In the genomic region with DNA sequence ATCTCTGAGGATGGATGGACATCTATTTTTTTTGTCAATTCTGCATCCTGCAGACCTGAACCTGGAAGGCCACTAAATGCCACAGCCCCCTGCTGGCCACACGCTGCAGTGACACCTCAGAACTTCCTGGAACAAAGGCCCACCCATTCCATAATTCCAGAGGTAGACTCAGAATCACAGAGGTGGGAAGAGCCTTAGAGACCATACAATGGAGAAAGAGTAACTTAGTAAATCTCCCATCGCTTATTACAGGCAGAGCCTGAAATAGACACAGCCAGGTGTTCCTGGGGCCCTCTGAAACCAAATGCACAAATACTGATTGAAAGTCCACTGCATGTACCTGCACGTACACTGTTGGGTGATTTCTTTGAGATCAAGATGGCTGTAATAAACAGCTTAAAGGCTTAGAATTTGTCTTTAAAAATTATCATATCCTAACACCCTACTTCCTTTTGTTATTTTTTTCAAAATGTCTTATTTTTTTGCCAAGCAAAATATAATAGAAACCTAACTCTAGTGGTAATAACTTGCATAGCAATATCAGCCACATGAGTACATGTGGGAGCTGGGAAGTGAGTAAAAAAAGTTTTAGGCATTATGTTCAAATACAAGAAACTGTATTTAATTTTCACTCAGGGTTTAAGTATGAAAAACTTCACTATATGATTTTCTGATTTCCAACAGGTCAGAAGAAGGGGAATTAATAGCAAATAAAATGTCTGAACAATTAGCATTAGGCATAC, we compare ENCODE assay signal across 8 cellular contexts.
A peak's percentile ranks its signal among the peaks of the same experiment; 100 is the strongest.
DNase-seq lines count a peak whose midpoint lies in the region; ATAC-seq, FAIRE-seq and TF ChIP-seq lines count a peak whose summit lies in the region.

No MANE protein-coding gene starts in this region.

- no peaks in the 10 kb centered on the region for H3K36me3 ChIP-seq in A673 (ENCODE audit: insufficient read depth, low read length, poor library complexity, severe bottlenecking)
- no peaks in the 10 kb centered on the region for H3K36me3 ChIP-seq in endothelial cell of umbilical vein (ENCODE audit: control insufficient read depth in 2 of 2, extremely low read depth in 1 of 2, insufficient read depth in 2 of 2, low read length in 2 of 2)

- peak; percentile 66 for FAIRE-seq in endothelial cell of umbilical vein (lab: Jason Lieb, UNC)

- no peaks in the 10 kb centered on the region for H3K27me3 ChIP-seq in A673 (replicated peaks; ENCODE audit: insufficient read depth, low read depth, low read length, poor library complexity)
- no peaks in the 10 kb centered on the region for H3K27me3 ChIP-seq in endothelial cell of umbilical vein (ENCODE audit: control insufficient read depth in 2 of 2, insufficient read depth in 2 of 2, low read length in 2 of 2)

- peaks cover 5% of the 10 kb centered on the region for H3K9me3 Mint-ChIP-seq in activated CD4-positive, alpha-beta T cell treated with anti-CD3 and anti-CD28 coated beads, Interleukin-2, amount 10 ng/mL, durations not matched to agents 7 days and 5 days
- no peaks in the 10 kb centered on the region for H3K9me3 Mint-ChIP-seq in nephron

- no peaks in the 10 kb centered on the region for H3K9me3 ChIP-seq in A673 (ENCODE audit: low read depth, low read length, poor library complexity, severe bottlenecking)
- H3K9me3 ChIP-seq in endothelial cell of umbilical vein (replicated peaks; ENCODE audit: control insufficient read depth, insufficient read depth, low read length) = no peaks in the 10 kb centered on the region

- H3K27me3 Mint-ChIP-seq in activated CD4-positive, alpha-beta T cell treated with anti-CD3 and anti-CD28 coated beads, Interleukin-2, amount 10 ng/mL, durations not matched to agents 7 days and 5 days = no peaks in the 10 kb centered on the region
- H3K27me3 Mint-ChIP-seq in nephron (ENCODE audit: low read depth) = no peaks in the 10 kb centered on the region

- TF ChIP-seq CTCF in A673 (conservative IDR thresholded peaks at IDR 0.05; ENCODE audit: low read depth, low read length) (peak; percentile 79), GM12874 (IDR thresholded peaks at IDR 0.05; ENCODE audit: insufficient read depth, low read depth, low read length) (peak; percentile 86), endothelial cell of umbilical vein (IDR thresholded peaks at IDR 0.05; ENCODE audit: extremely low read depth in 1 of 2, insufficient read depth in 1 of 2, low read depth in 1 of 2, low read length in 2 of 2) (peak; percentile 74 to 91), nephron (IDR thresholded peaks at IDR 0.05; ENCODE audit: unreplicated experiment in 3 of 3) (peak; percentile 55 to 74 (median 58))

- BruUV-seq in A673 (replicated peaks; lab: Mats Ljungman, UMichigan) (no TSS peak), endothelial cell of umbilical vein (replicated peaks; lab: Mats Ljungman, UMichigan) (no TSS peak)

- peak; percentile 71 for ATAC-seq in HG02610 (IDR thresholded peaks at IDR 0.05; ENCODE audit: unreplicated experiment)

- POLR2A ChIA-PET in A673 (lab: Charles Lee; ENCODE audit: low non-redundant PET) (no interaction called here), endothelial cell of umbilical vein (lab: Charles Lee) (no interaction called here)
- POLR2A ChIA-PET in activated CD4-positive, alpha-beta T cell treated with anti-CD3 and anti-CD28 coated beads, Interleukin-2, amount 10 ng/mL, durations not matched to agents 7 days and 5 days (lab: Charles Lee) = no interaction called here

- no peak overlapping the region for H3K4me3 ChIP-seq in A673 (ENCODE audit: low read depth, low read length, poor library complexity, severe bottlenecking)
- H3K4me3 ChIP-seq in endothelial cell of umbilical vein (replicated peaks in 1 of 3; ENCODE audit: insufficient read depth in 1 of 3, low read depth in 1 of 3, low read length in 3 of 3) = no peak overlapping the region

- no peak overlapping the region for H3K4me2 ChIP-seq in endothelial cell of umbilical vein (ENCODE audit: insufficient read depth, low read length)

- no peaks in the 10 kb centered on the region for H3K4me1 ChIP-seq in A673 (ENCODE audit: insufficient read depth, low read length, poor library complexity, severe bottlenecking)
- H3K4me1 ChIP-seq in endothelial cell of umbilical vein (ENCODE audit: control insufficient read depth, extremely low read depth, insufficient read depth, low read length) = peaks cover 13% of the 10 kb centered on the region

- H3K36me3 Mint-ChIP-seq in activated CD4-positive, alpha-beta T cell treated with anti-CD3 and anti-CD28 coated beads, Interleukin-2, amount 10 ng/mL, durations not matched to agents 7 days and 5 days (ENCODE audit: low read depth) = no peaks in the 10 kb centered on the region
- H3K36me3 Mint-ChIP-seq in nephron (ENCODE audit: low read depth) = no peaks in the 10 kb centered on the region

- dilution Hi-C loops in endothelial cell of umbilical vein (cut with MboI; ENCODE audit: extremely low pct_ligation_motif_present, low sequenced_read_pairs) = no loop called here

- H3K79me2 ChIP-seq in endothelial cell of umbilical vein (ENCODE audit: control insufficient read depth, insufficient read depth, low read length) = no peaks in the 10 kb centered on the region

- H3K4me3 Mint-ChIP-seq in activated CD4-positive, alpha-beta T cell treated with anti-CD3 and anti-CD28 coated beads, Interleukin-2, amount 10 ng/mL, durations not matched to agents 7 days and 5 days = no peak overlapping the region
- H3K4me3 Mint-ChIP-seq in nephron = no peak overlapping the region

- TF ChIP-seq POLR2A in endothelial cell of umbilical vein (IDR thresholded peaks at IDR 0.05; ENCODE audit: low read depth, low read length) = no peak

- H3K27ac ChIP-seq in A673 (ENCODE audit: low read depth, low read length, poor library complexity, severe bottlenecking) = no peak overlapping the region
- H3K27ac ChIP-seq in endothelial cell of umbilical vein (ENCODE audit: insufficient read depth, low read depth, low read length) = no peak overlapping the region

- DNase-seq in A673 (ENCODE audit: low spot score) = peak; percentile 61
- DNase-seq in NCI-H1092 (lab: John Stamatoyannopoulos, UW) = peak; percentile 7
- DNase-seq in activated CD4-positive, alpha-beta T cell treated with anti-CD3 and anti-CD28 coated beads, Interleukin-2, amount 10 ng/mL, durations not matched to agents 7 days and 5 days = peak; percentile 33
- DNase-seq in endothelial cell of umbilical vein (ENCODE audit: low read depth, low spot score) = peak; percentile 55
- DNase-seq in DMS114 treated with DMSO at 0.1 percent for 48 hours (lab: John Stamatoyannopoulos, UW; ENCODE audit: unreplicated experiment) = no peak

- intact Hi-C loops in A673 (cut with micrococcal nuclease; ENCODE audit: unreplicated experiment) (loop anchor here (1.0 kb wide), 1 partner anchor 347 kb away; no protein-coding TSS in a partner anchor), endothelial cell of umbilical vein (cut with micrococcal nuclease) (loop anchor here (1.0 to 5.0 kb wide), 7 partner anchors 26 to 302 kb away; a partner anchor contains a TSS)

- no peak overlapping the region for H3K27ac Mint-ChIP-seq in activated CD4-positive, alpha-beta T cell treated with anti-CD3 and anti-CD28 coated beads, Interleukin-2, amount 10 ng/mL, durations not matched to agents 7 days and 5 days
- no peak overlapping the region for H3K27ac Mint-ChIP-seq in nephron

- no peaks in the 10 kb centered on the region for H3K9me1 ChIP-seq in endothelial cell of umbilical vein (replicated peaks; ENCODE audit: control insufficient read depth, extremely low read depth, insufficient read depth, low read length)

- H3K4me1 Mint-ChIP-seq in activated CD4-positive, alpha-beta T cell treated with anti-CD3 and anti-CD28 coated beads, Interleukin-2, amount 10 ng/mL, durations not matched to agents 7 days and 5 days = peaks cover 4% of the 10 kb centered on the region
- no peaks in the 10 kb centered on the region for H3K4me1 Mint-ChIP-seq in nephron

- no peaks in the 10 kb centered on the region for H4K20me1 ChIP-seq in endothelial cell of umbilical vein (replicated peaks; ENCODE audit: control insufficient read depth, extremely low read depth, insufficient read depth, low read length)

- H2AFZ ChIP-seq in endothelial cell of umbilical vein (ENCODE audit: low read depth, low read length) = no peak overlapping the region

- no peak overlapping the region for H3K9ac ChIP-seq in endothelial cell of umbilical vein (replicated peaks; ENCODE audit: extremely low read depth, insufficient read depth, low read length)

- CTCF ChIA-PET in A673 (lab: Charles Lee) = no interaction called here
- CTCF ChIA-PET in activated CD4-positive, alpha-beta T cell treated with anti-CD3 and anti-CD28 coated beads, Interleukin-2, amount 10 ng/mL, durations not matched to agents 7 days and 5 days (lab: Charles Lee) = interaction anchor here (0.7 kb wide), 1 partner anchor 264 kb away, joined by 3 read pairs; no protein-coding TSS in a partner anchor
- CTCF ChIA-PET in endothelial cell of umbilical vein (lab: Charles Lee) = interaction anchor here (0.7 to 1.7 kb wide), 10 partner anchors 14 to 229 kb away, joined by 3 to 6 read pairs (median 4); no protein-coding TSS in a partner anchor

TF ChIP-seq in endothelial cell of umbilical vein, 7 proteins besides CTCF, POLR2A, EP300 and RAD21:
- no peak for TF ChIP-seq POLR2AphosphoS5 (IDR thresholded peaks at IDR 0.05; ENCODE audit: insufficient read depth, low read depth, low read length)
- TF ChIP-seq, protein P1, sequence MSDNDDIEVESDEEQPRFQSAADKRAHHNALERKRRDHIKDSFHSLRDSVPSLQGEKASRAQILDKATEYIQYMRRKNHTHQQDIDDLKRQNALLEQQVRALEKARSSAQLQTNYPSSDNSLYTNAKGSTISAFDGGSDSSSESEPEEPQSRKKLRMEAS (IDR thresholded peaks at IDR 0.05; ENCODE audit: insufficient read depth, insufficient read length) = no peak
- no peak for TF ChIP-seq MYC (IDR thresholded peaks at IDR 0.05; ENCODE audit: low read depth, low read length)
- TF ChIP-seq EZH2 (IDR thresholded peaks at IDR 0.05; ENCODE audit: borderline replicate concordance, low read depth, low read length, severe bottlenecking) = no peak
- TF ChIP-seq JUN (IDR thresholded peaks at IDR 0.05; ENCODE audit: borderline replicate concordance, insufficient read depth, insufficient read length, low read depth) = no peak
- no peak for TF ChIP-seq GATA2 (IDR thresholded peaks at IDR 0.05; ENCODE audit: insufficient read depth, insufficient read length, low read depth, low read length)
- TF ChIP-seq FOS (IDR thresholded peaks at IDR 0.05; ENCODE audit: borderline replicate concordance, insufficient read depth, low read length) = no peak
